ENCODE assay signal across 16 cellular contexts in genomic region chr3:47542614-47543173, GRCh38. TPM values are rescaled to one million over a fixed set of nuclear protein-coding genes. Genes with fewer than 3 reads are reported as not detected.
DNase-seq lines count a peak whose midpoint lies in the region; ATAC-seq, FAIRE-seq and TF ChIP-seq lines count a peak whose summit lies in the region.
"Had no signal": no experiment of that assay in that cellular context is flagged by ENCODE, and none has a peak within 500 bp of the region (broad histone marks: within the 10 kb centered on the region; RNA-seq: fewer than 3 reads in every experiment).

No MANE protein-coding gene starts in this region.

- H3K4me2 ChIP-seq in GM23248 (ENCODE audit: unreplicated experiment) (no peak overlapping the region), HepG2 (ENCODE audit: low read depth, low read length) (peak overlapping the region; percentile 75)
- H3K4me2 ChIP-seq: PC-9 had no signal

- H3K27ac ChIP-seq in GM23248 (no peak overlapping the region), HepG2 (ENCODE audit: extremely low read length, insufficient read depth, low read length) (no peak overlapping the region), sigmoid colon (peak overlapping the region in 3 of 4 donors; percentile 30 to 69 (median 53))
- H3K27ac ChIP-seq: PC-9, prostate gland had no signal

- no peaks in the 10 kb centered on the region for H3K36me3 Mint-ChIP-seq in brain
- H3K36me3 Mint-ChIP-seq: CD4-positive, alpha-beta memory T cell; IgD-negative memory B cell; type B pancreatic cell had no signal

- ATAC-seq in HepG2, result peak; percentile 79

- no peak overlapping the region for H3K9ac ChIP-seq in GM23248
- H3K9ac ChIP-seq in HepG2 (ENCODE audit: insufficient read depth, low read depth, low read length), result peak overlapping the region; percentile 37

- TF ChIP-seq EP300 in HepG2 (IDR thresholded peaks at IDR 0.05; ENCODE audit: low read depth in 2 of 2, low read length in 2 of 2) (no peak), HepG2 (CRISPR knock-in tag; IDR thresholded peaks at IDR 0.05; ENCODE audit: borderline replicate concordance) (no peak), sigmoid colon (IDR thresholded peaks at IDR 0.05) (no peak)

- DNase-seq in GM23248, result peak; percentile 70
- no peak for DNase-seq in HepG2 (ENCODE audit: low spot score)
- peak; percentile 82 for DNase-seq in sigmoid colon
- DNase-seq in NCI-H748 treated with DMSO at 0.1 percent for 48 hours (lab: John Stamatoyannopoulos, UW), result no peak
- DNase-seq in cerebellar nuclear complex (lab: John Stamatoyannopoulos, UW), result no peak
- no peak for DNase-seq in activated naive CD4-positive, alpha-beta T cell (lab: John Stamatoyannopoulos, UW)
- no peak for DNase-seq in ACHN
- DNase-seq: activated CD8-positive, alpha-beta memory T cell treated with anti-CD3 and anti-CD28 coated beads for 24 hours; CD4-positive, alpha-beta memory T cell; H9; NCI-H2081 treated with DMSO at 0.1 percent for 48 hours; PC-9 had no signal

- H2AFZ ChIP-seq in GM23248 (peak overlapping the region; percentile 78), HepG2 (ENCODE audit: low read length) (no peak overlapping the region)
- H2AFZ ChIP-seq: PC-9 had no signal

- no peaks in the 10 kb centered on the region for H3F3A ChIP-seq in GM23248 (ENCODE audit: insufficient read depth)

- CTCF ChIA-PET in HepG2 (lab: Yijun Ruan, JAX; ENCODE audit: low intra/inter-chr PET ratio, low total read pairs), result no interaction called here

- TF ChIP-seq POLR2A in HepG2 (IDR thresholded peaks at IDR 0.05; ENCODE audit: insufficient read depth in 1 of 2, low read depth in 2 of 2, low read length in 2 of 2) (no peak), sigmoid colon (IDR thresholded peaks at IDR 0.05) (no peak)

- H3K27me3 Mint-ChIP-seq in brain, result peaks cover 3% of the 10 kb centered on the region

- intact Hi-C loops in HepG2 (cut with micrococcal nuclease; ENCODE audit: unreplicated experiment) (no loop called here), sigmoid colon (cut with DNase I) (no loop called here)

- H4K20me1 ChIP-seq in GM23248 (ENCODE audit: insufficient read depth), result no peaks in the 10 kb centered on the region
- no peaks in the 10 kb centered on the region for H4K20me1 ChIP-seq in HepG2 (ENCODE audit: insufficient read depth, low read length)

- H3K79me2 ChIP-seq in GM23248 (ENCODE audit: insufficient read depth), result no peaks in the 10 kb centered on the region
- H3K79me2 ChIP-seq in HepG2 (ENCODE audit: insufficient read depth, low read length), result no peaks in the 10 kb centered on the region

- H3K9me3 Mint-ChIP-seq in brain, result peaks cover 0 to 3% (median 0%) of the 10 kb centered on the region in 5 experiments
- H3K9me3 Mint-ChIP-seq: CD4-positive, alpha-beta memory T cell; H9; IgD-negative memory B cell; type B pancreatic cell had no signal

- in situ Hi-C loops in GM23248 (cut with MboI) (no loop called here), HepG2 (cut with HindIII; ENCODE audit: extremely low pct_ligation_motif_present, low pct_unique_long_range_greater_than_20kb) (no loop called here), ACHN (cut with HindIII; ENCODE audit: low pct_ligation_motif_present, low pct_unique_long_range_greater_than_20kb, low sequenced_read_pairs) (no loop called here)

- peaks cover 21% of the 10 kb centered on the region for H3K4me1 Mint-ChIP-seq in brain
- H3K4me1 Mint-ChIP-seq: IgD-negative memory B cell had no signal

- no peak overlapping the region for H3K4me3 Mint-ChIP-seq in brain
- H3K4me3 Mint-ChIP-seq: CD4-positive, alpha-beta memory T cell; H9; IgD-negative memory B cell; type B pancreatic cell had no signal

- no peak for TF ChIP-seq CTCF in brain (conservative IDR thresholded peaks at IDR 0.05)
- no peak for TF ChIP-seq CTCF in HepG2 (CRISPR knock-in tag; IDR thresholded peaks at IDR 0.05)
- TF ChIP-seq CTCF in sigmoid colon (IDR thresholded peaks at IDR 0.05), result no peak

- H3K27me3 ChIP-seq in GM23248 (replicated peaks; ENCODE audit: insufficient read depth) (no peaks in the 10 kb centered on the region), HepG2 (ENCODE audit: control insufficient read depth in 1 of 2, insufficient read depth in 2 of 2, low read length in 2 of 2) (peaks cover 0 to 4% of the 10 kb centered on the region in 2 experiments; a peak in 3 of 5 replicates), sigmoid colon (no peaks in the 10 kb centered on the region)

- H3K27ac Mint-ChIP-seq in brain, result peak overlapping the region in 4 of 5 experiments; percentile 39 to 94 (median 70)
- H3K27ac Mint-ChIP-seq: CD4-positive, alpha-beta memory T cell; IgD-negative memory B cell; type B pancreatic cell had no signal

- WGBS in GM23248 (ENCODE audit: low coverage in 1 of 2, low lambda C conversion rate in 2 of 2, missing lambda C conversion rate in 2 of 2), 2 experiments, result 31 to 42% methylated on average over 19 to 20 of the region's 20 CpGs
- WGBS in HepG2 (ENCODE audit: low lambda C conversion rate), result 5% methylated on average over 10 of the region's 20 CpGs
- WGBS in sigmoid colon, 2 donors, result 76 to 86% methylated on average over 20 of the region's 20 CpGs

- FAIRE-seq in HepG2 (lab: Jason Lieb, UNC), result no peak

- POLR2A ChIA-PET in HepG2 (lab: Yijun Ruan, JAX), result interaction anchor here (0.8 to 1.1 kb wide), 3 partner anchors 9 to 246 kb away, joined by 4 to 5 read pairs (median 4); no protein-coding TSS in a partner anchor

- H3K9me3 ChIP-seq in GM23248 (ENCODE audit: low read depth) (no peaks in the 10 kb centered on the region), HepG2 (ENCODE audit: low read length) (no peaks in the 10 kb centered on the region), sigmoid colon (no peaks in the 10 kb centered on the region)
- H3K9me3 ChIP-seq: prostate gland had no signal

- no peaks in the 10 kb centered on the region for H3K9me2 ChIP-seq in GM23248 (ENCODE audit: insufficient read depth)

- H3K4me3 ChIP-seq in GM23248 (no peak overlapping the region), HepG2 (replicated peaks in 1 of 3; ENCODE audit: insufficient read depth in 1 of 3, low read depth in 2 of 3, low read length in 3 of 3) (peak overlapping the region; percentile 20 to 55 (median 50); a peak in 4 of 6 replicates), sigmoid colon (no peak overlapping the region)
- H3K4me3 ChIP-seq: PC-9, prostate gland had no signal

- BruUV-seq in HepG2 (replicated peaks; lab: Mats Ljungman, UMichigan), result no TSS peak

- H3K36me3 ChIP-seq in GM23248 (ENCODE audit: low read depth), result no peaks in the 10 kb centered on the region
- no peaks in the 10 kb centered on the region for H3K36me3 ChIP-seq in HepG2 (replicated peaks in 1 of 2; ENCODE audit: control insufficient read depth in 1 of 2, insufficient read depth in 2 of 2, low read length in 2 of 2)
- no peaks in the 10 kb centered on the region for H3K36me3 ChIP-seq in sigmoid colon
- H3K36me3 ChIP-seq: prostate gland had no signal

- TF ChIP-seq RAD21 in HepG2 (CRISPR knock-in tag; IDR thresholded peaks at IDR 0.05), result no peak

- H3K4me1 ChIP-seq in GM23248 (ENCODE audit: insufficient read depth) (no peaks in the 10 kb centered on the region), HepG2 (ENCODE audit: insufficient read depth, low read length) (peaks cover 34% of the 10 kb centered on the region), sigmoid colon (peaks cover 0 to 13% (median 13%) of the 10 kb centered on the region in 4 donors)
- H3K4me1 ChIP-seq: prostate gland had no signal

RNA-seq across cellular contexts. Expression of gene ELP6, which starts 29.2 kb away (rescaled TPM):
- total RNA-seq in GM23248 (2014; rRNA removed; shearing (Covaris generic)), result 25.7 and 28.6 TPM in 2 replicates
- polyA plus RNA-seq in GM23248 (2016; fragmentation: Nextera tagmentation; extraction: Ambion mirVana) (34.9 and 36.0 TPM in 2 replicates), brain (ENCODE audit: insufficient read depth, low read depth, low replicate concordance) (51.0 TPM), HepG2 (2011; rRNA removed) (43.6 and 49.3 TPM in 2 replicates), sigmoid colon (10 to 100 TPM; 19.8 to 33.9 (median 27.7) TPM)
- total RNA-seq in HepG2 (2016; rRNA removed; fragmentation: Illumina TruSeq; extraction: Trizol) (38.6 and 45.0 TPM in 2 replicates), sigmoid colon (10 to 100 TPM; 17.1 to 38.9 (median 19.5) TPM)
- total RNA-seq in HepG2 (2016; cell fraction: cytosol; rRNA removed; fragmentation: Illumina TruSeq; extraction: Trizol; ENCODE audit: low read depth), result 21.1 and 22.8 TPM in 2 replicates
- 40.9 and 43.5 TPM in 2 replicates for total RNA-seq in HepG2 (2016; cell fraction: insoluble cytoplasmic fraction; rRNA removed; fragmentation: Illumina TruSeq; extraction: Trizol)
- 31.1 and 33.1 TPM in 2 replicates for total RNA-seq in HepG2 (2016; cell fraction: membrane; rRNA removed; fragmentation: Illumina TruSeq; extraction: Trizol)
- 35.1 and 40.6 TPM in 2 replicates for total RNA-seq in HepG2 (2016; cell fraction: nucleus; rRNA removed; fragmentation: Illumina TruSeq; extraction: Trizol)
- 48.6 and 55.2 TPM in 2 replicates for polyA plus RNA-seq in HepG2 (2011; cell fraction: cytosol; rRNA removed)
- 27.3 and 28.8 TPM in 2 replicates for polyA plus RNA-seq in HepG2 (2011; cell fraction: nucleus; rRNA removed)
- 15.1 and 17.2 TPM in 2 replicates for polyA plus RNA-seq in HepG2 (2012)
- polyA plus RNA-seq in HepG2 (2016; cell fraction: cytosol; fragmentation: Illumina TruSeq; extraction: Trizol; ENCODE audit: low read depth), result 15.9 and 19.1 TPM in 2 replicates
- 46.8 and 48.4 TPM in 2 replicates for polyA plus RNA-seq in HepG2 (2016; cell fraction: insoluble cytoplasmic fraction; fragmentation: Illumina TruSeq; extraction: Trizol; ENCODE audit: low read depth)
- 23.9 and 24.2 TPM in 2 replicates for polyA plus RNA-seq in HepG2 (2016; cell fraction: membrane; fragmentation: Illumina TruSeq; extraction: Trizol; ENCODE audit: low read depth)
- 63.6 and 69.2 TPM in 2 replicates for polyA plus RNA-seq in HepG2 (2016; cell fraction: nucleus; fragmentation: Illumina TruSeq; extraction: Trizol; ENCODE audit: insufficient read depth, low read depth)
- polyA minus RNA-seq in HepG2 (2011; rRNA and poly(A)+ RNA removed; ENCODE audit: low replicate concordance), result 60.8 and 110 TPM in 2 replicates
- polyA minus RNA-seq in HepG2 (2011; cell fraction: cytosol; rRNA and poly(A)+ RNA removed), result 12.7 and 18.2 TPM in 2 replicates
- polyA minus RNA-seq in HepG2 (2011; cell fraction: nucleus; rRNA and poly(A)+ RNA removed), result 49.6 and 56.1 TPM in 2 replicates

RNA-seq across cellular contexts. Expression of gene CSPG5, which starts 36.0 kb away (rescaled TPM):
- total RNA-seq in GM23248 (2014; rRNA removed; shearing (Covaris generic)), result 0.54 TPM in 1 of 2 replicates, not detected in the other
- polyA plus RNA-seq in GM23248 (2016; fragmentation: Nextera tagmentation; extraction: Ambion mirVana), result not detected in 2 replicates
- polyA plus RNA-seq in brain (ENCODE audit: insufficient read depth, low read depth, low replicate concordance), result 32.3 TPM
- 0.07 TPM in 1 of 2 replicates, not detected in the other for total RNA-seq in HepG2 (2016; rRNA removed; fragmentation: Illumina TruSeq; extraction: Trizol)
- total RNA-seq in HepG2 (2016; cell fraction: cytosol; rRNA removed; fragmentation: Illumina TruSeq; extraction: Trizol; ENCODE audit: low read depth), result not detected in 2 replicates
- 0.11 TPM in 1 of 2 replicates, not detected in the other for total RNA-seq in HepG2 (2016; cell fraction: insoluble cytoplasmic fraction; rRNA removed; fragmentation: Illumina TruSeq; extraction: Trizol)
- total RNA-seq in HepG2 (2016; cell fraction: membrane; rRNA removed; fragmentation: Illumina TruSeq; extraction: Trizol), result not detected in 2 replicates
- 0.25 and 0.37 TPM in 2 replicates for total RNA-seq in HepG2 (2016; cell fraction: nucleus; rRNA removed; fragmentation: Illumina TruSeq; extraction: Trizol)
- polyA plus RNA-seq in HepG2 (2011; rRNA removed), result 0.10 and 0.15 TPM in 2 replicates
- 0.05 and 0.06 TPM in 2 replicates for polyA plus RNA-seq in HepG2 (2011; cell fraction: cytosol; rRNA removed)
- polyA plus RNA-seq in HepG2 (2011; cell fraction: nucleus; rRNA removed), result 0.11 and 0.23 TPM in 2 replicates
- polyA plus RNA-seq in HepG2 (2012), result 0.08 and 0.20 TPM in 2 replicates
- polyA plus RNA-seq in HepG2 (2016; cell fraction: cytosol; fragmentation: Illumina TruSeq; extraction: Trizol; ENCODE audit: low read depth), result not detected in 2 replicates
- not detected in 2 replicates for polyA plus RNA-seq in HepG2 (2016; cell fraction: insoluble cytoplasmic fraction; fragmentation: Illumina TruSeq; extraction: Trizol; ENCODE audit: low read depth)
- 0.11 TPM in 1 of 2 replicates, not detected in the other for polyA plus RNA-seq in HepG2 (2016; cell fraction: membrane; fragmentation: Illumina TruSeq; extraction: Trizol; ENCODE audit: low read depth)
- polyA plus RNA-seq in HepG2 (2016; cell fraction: nucleus; fragmentation: Illumina TruSeq; extraction: Trizol; ENCODE audit: insufficient read depth, low read depth), result not detected in 2 replicates
- 0.08 and 0.75 TPM in 2 replicates for polyA minus RNA-seq in HepG2 (2011; rRNA and poly(A)+ RNA removed; ENCODE audit: low replicate concordance)
- not detected in 2 replicates for polyA minus RNA-seq in HepG2 (2011; cell fraction: cytosol; rRNA and poly(A)+ RNA removed)
- 0.90 and 1.2 TPM in 2 replicates for polyA minus RNA-seq in HepG2 (2011; cell fraction: nucleus; rRNA and poly(A)+ RNA removed)
- total RNA-seq in sigmoid colon, result 1 to 10 TPM in 3 of 4 donors, under 1 TPM in 1; 0.99 to 2.3 (median 1.5) TPM
- polyA plus RNA-seq in sigmoid colon, result 1 to 10 TPM in 1 of 3 donors, not detected in 2; 1.0 TPM
- polyA plus RNA-seq: CD4-positive, alpha-beta memory T cell had no signal

Comparison
In these comparisons a context has a peak if more than half of its experiments do, and no peak if none do; other contexts are left out.
1. DNase-seq: peak in GM23248 (single experiment) and sigmoid colon (single experiment); none in HepG2 (single experiment), NCI-H748 treated with DMSO at 0.1 percent for 48 hours (single experiment), cerebellar nuclear complex (0 of 2), activated naive CD4-positive, alpha-beta T cell (0 of 4) and ACHN (single experiment).
2. H3K27ac ChIP-seq: peak in sigmoid colon (3 of 4); none in GM23248 (single experiment) and HepG2 (single experiment).
3. H3K4me3 ChIP-seq: peak in HepG2 (3 of 3); none in GM23248 (single experiment) and sigmoid colon (0 of 4).
4. RNA of gene CSPG5, which starts 36.0 kb away (polyA plus RNA-seq): 32.3 TPM in brain (single experiment); 0.05 to 0.23 TPM in HepG2, not detected in GM23248 and 1.0 TPM in sigmoid colon; every median in the first group is over 10 times any median in the second.